1 cellular context compared by ENCODE assay signal in the genomic region with DNA sequence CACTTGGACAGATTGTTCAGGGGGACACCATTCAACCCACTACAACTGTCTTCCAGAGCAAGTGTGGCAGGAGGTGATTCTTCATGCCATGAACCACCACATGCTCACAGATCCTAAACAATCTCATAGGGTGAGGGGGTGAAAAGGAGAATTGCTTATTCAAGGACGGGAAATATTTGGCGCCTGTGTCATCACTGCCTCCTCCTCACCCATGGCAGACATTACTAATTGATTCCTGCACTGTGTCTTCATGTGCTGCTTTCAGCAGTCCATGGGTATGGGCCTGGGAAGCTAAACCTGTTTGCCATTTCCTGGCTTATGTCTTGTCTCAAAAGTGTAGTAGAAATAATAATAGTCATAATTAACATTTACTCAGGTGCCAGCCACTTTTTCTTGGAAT.
TF ChIP-seq lines count a peak whose summit lies in the region.

No MANE protein-coding gene starts in this region.

TF ChIP-seq in GM12891, 5 proteins besides CTCF, POLR2A, EP300 and RAD21:
- no peak for TF ChIP-seq TAF1 (IDR thresholded peaks at IDR 0.05; ENCODE audit: low read depth, low read length)
- no peak for TF ChIP-seq POLR2AphosphoS5 (IDR thresholded peaks at IDR 0.05; ENCODE audit: low read depth, low read length)
- no peak for TF ChIP-seq SPI1 (IDR thresholded peaks at IDR 0.05; ENCODE audit: low read depth, low read length)
- no peak for TF ChIP-seq POU2F2 (IDR thresholded peaks at IDR 0.05; ENCODE audit: low read depth, low read length)
- TF ChIP-seq PAX5 (IDR thresholded peaks at IDR 0.05; ENCODE audit: insufficient read depth, low read length, severe bottlenecking): no peak
TF ChIP-seq in GM12891: peak in this region for 0.
